Comparison of ENCODE assay signal across 17 cellular contexts in genomic region chrX:10167573-10167972, GRCh38. TPM values are rescaled to one million over a fixed set of nuclear protein-coding genes. Genes with fewer than 3 reads are reported as not detected.
DNase-seq lines count a peak whose midpoint lies in the region; ATAC-seq, FAIRE-seq and TF ChIP-seq lines count a peak whose summit lies in the region.
"Had no signal": no experiment of that assay in that cellular context is flagged by ENCODE, and none has a peak within 500 bp of the region (broad histone marks: within the 10 kb centered on the region; RNA-seq: fewer than 3 reads in every experiment).

No MANE protein-coding gene starts in this region.

- no peak overlapping the region for H3K4me2 ChIP-seq in K562 (ENCODE audit: insufficient read depth, low read length)
- H3K4me2 ChIP-seq: GM23338 had no signal

- no peak for TF ChIP-seq EP300 in K562 (IDR thresholded peaks at IDR 0.05; ENCODE audit: low read length)

- peak overlapping the region; percentile 32; the same call in 1 of the 2 replicates for H2AFZ ChIP-seq in K562 (ENCODE audit: low read depth, low read length)
- H2AFZ ChIP-seq: GM23338 had no signal

- DNase-seq in GM12892 (ENCODE audit: insufficient read length) (no peak), K562 (ENCODE audit: extremely low read depth in 1 of 4, low spot score in 3 of 4) (no peak), activated gamma-delta T cell (lab: John Stamatoyannopoulos, UW) (no peak), D721Med (ENCODE audit: insufficient read length, low spot score) (no peak), NCI-H2227 treated with DMSO at 0.1 percent for 48 hours (lab: John Stamatoyannopoulos, UW) (no peak), left colon (no peak)
- DNase-seq: activated CD8-positive, alpha-beta memory T cell treated with anti-CD3 and anti-CD28 coated beads for 24 hours; activated naive CD8-positive, alpha-beta T cell treated with anti-CD3 and anti-CD28 coated beads for 36 hours; BE2C; NCI-H1694 had no signal

- no peaks in the 10 kb centered on the region; a peak in 1 of 5 replicates for H3K27me3 ChIP-seq in K562 (ENCODE audit: control insufficient read depth in 2 of 2, insufficient read depth in 2 of 2, low read length in 2 of 2)
- H3K27me3 ChIP-seq: BE2C, right atrium auricular region, tibial nerve had no signal

- H3K4me1 ChIP-seq in K562 (replicated peaks in 1 of 2; ENCODE audit: control insufficient read depth in 2 of 2, insufficient read depth in 2 of 2, low read length in 2 of 2) = peaks cover 24 to 39% of the 10 kb centered on the region in 2 experiments
- H3K4me1 ChIP-seq: BE2C, tibial nerve had no signal

- ATAC-seq in GM19452 (IDR thresholded peaks at IDR 0.05; ENCODE audit: unreplicated experiment) = peak; percentile 86
- ATAC-seq in HG03159 (IDR thresholded peaks at IDR 0.05; ENCODE audit: unreplicated experiment) = peak; percentile 64
- ATAC-seq in K562 = no peak
- ATAC-seq in left colon = no peak
- ATAC-seq: GM23338 had no signal

- BruUV-seq in K562 (replicated peaks; lab: Mats Ljungman, UMichigan) = no TSS peak

- no peaks in the 10 kb centered on the region for H3K9me3 ChIP-seq in K562 (replicated peaks; ENCODE audit: control insufficient read depth, insufficient read depth, low read depth, low read length)
- H3K9me3 ChIP-seq: BE2C, right atrium auricular region, tibial nerve had no signal

- H3K79me2 ChIP-seq in K562 (ENCODE audit: control insufficient read depth, insufficient read depth, low read length) = no peaks in the 10 kb centered on the region

- H3K4me3 ChIP-seq in K562 = no peak overlapping the region
- H3K4me3 ChIP-seq: GM23338, right atrium auricular region, tibial nerve had no signal

- in situ Hi-C loops in K562 (cut with MboI) = no loop called here

- CTCF ChIA-PET in K562 (lab: Yijun Ruan, JAX; ENCODE audit: low intra/inter-chr PET ratio) = no interaction called here

- no peak for TF ChIP-seq RAD21 in K562 (CRISPR knock-in tag; conservative IDR thresholded peaks at IDR 0.05 in 1 of 2, IDR thresholded peaks at IDR 0.05 in 1 of 2)

- H3K36me3 ChIP-seq in K562 (ENCODE audit: control insufficient read depth, insufficient read depth, low read length) = no peaks in the 10 kb centered on the region
- H3K36me3 ChIP-seq: BE2C, right atrium auricular region, tibial nerve had no signal

- intact Hi-C loops in K562 (cut with micrococcal nuclease) (no loop called here), left colon (cut with DNase I, micrococcal nuclease) (no loop called here)

- POLR2A ChIA-PET in K562 (lab: Yijun Ruan, JAX) = interaction anchor here (0.9 to 1.4 kb wide), 2 partner anchors 9 to 11 kb away, joined by 3 to 4 read pairs; no protein-coding TSS in a partner anchor

- H4K20me1 ChIP-seq in K562 (replicated peaks; ENCODE audit: control insufficient read depth, insufficient read depth, low read length) = no peaks in the 10 kb centered on the region

- H3K9ac ChIP-seq in K562 (ENCODE audit: insufficient read depth in 1 of 2, low read depth in 2 of 2, low read length in 2 of 2) = no peak overlapping the region

- no peak overlapping the region for H3K27ac ChIP-seq in K562 (ENCODE audit: extremely low read depth, low read depth, low read length)

- FAIRE-seq in GM12892 (lab: Jason Lieb, UNC) = peak; percentile 9
- FAIRE-seq in K562 (lab: Jason Lieb, UNC) = no peak
- FAIRE-seq in D721Med (lab: Jason Lieb, UNC) = no peak
- FAIRE-seq: islet of Langerhans had no signal

- no peak for TF ChIP-seq CTCF in K562 (IDR thresholded peaks at IDR 0.05 in 2 of 3, conservative IDR thresholded peaks at IDR 0.05 in 1 of 3; ENCODE audit: insufficient read depth in 2 of 3, low read depth in 1 of 3, low read length in 3 of 3)
- TF ChIP-seq CTCF in D721Med (IDR thresholded peaks at IDR 0.05; ENCODE audit: insufficient read depth, missing control alignments) = no peak

- H3K9me1 ChIP-seq in K562 (ENCODE audit: control insufficient read depth, insufficient read depth, low read length) = peaks cover 2% of the 10 kb centered on the region

- WGBS in K562 (ENCODE audit: insufficient coverage, low coverage, missing lambda C conversion rate) = 30% methylated on average over 4 of the region's 6 CpGs

- TF ChIP-seq POLR2A in GM12892 (IDR thresholded peaks at IDR 0.05; ENCODE audit: low read depth, low read length) (no peak), K562 (conservative IDR thresholded peaks at IDR 0.05) (no peak)

TF ChIP-seq in K562, 482 proteins besides CTCF, POLR2A, EP300 and RAD21 (continues in another document):
- TF ChIP-seq, protein P1, sequence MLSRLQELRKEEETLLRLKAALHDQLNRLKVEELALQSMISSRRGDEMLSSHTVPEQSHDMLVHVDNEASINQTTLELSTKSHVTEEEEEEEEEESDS (CRISPR knock-in tag; IDR thresholded peaks at IDR 0.05) = no peak
- TF ChIP-seq SNIP1 (IDR thresholded peaks at IDR 0.05; ENCODE audit: low read depth) (no peak), SRF (CRISPR knock-in tag; IDR thresholded peaks at IDR 0.05) (no peak), TCF7 (IDR thresholded peaks at IDR 0.05; ENCODE audit: borderline replicate concordance) (no peak), MTF1 (CRISPR knock-in tag; IDR thresholded peaks at IDR 0.05; ENCODE audit: borderline replicate concordance) (no peak), CHD1 (IDR thresholded peaks at IDR 0.05; ENCODE audit: low read length) (no peak), PURB (CRISPR knock-in tag; IDR thresholded peaks at IDR 0.05; ENCODE audit: low read depth) (no peak), TEAD1 (CRISPR knock-in tag; IDR thresholded peaks at IDR 0.05) (no peak), SMARCA4 (IDR thresholded peaks at IDR 0.05) (no peak), GATAD2B (IDR thresholded peaks at IDR 0.05; ENCODE audit: borderline replicate concordance) (no peak), SIN3A (IDR thresholded peaks at IDR 0.05; ENCODE audit: borderline replicate concordance in 2 of 2, control insufficient read depth in 1 of 2, low read depth in 2 of 2, low read length in 2 of 2) (no peak), RBM34 (IDR thresholded peaks at IDR 0.05; ENCODE audit: borderline replicate concordance, insufficient read depth, low read length) (no peak), HOMEZ (CRISPR knock-in tag; IDR thresholded peaks at IDR 0.05) (no peak)

RNA-seq across cellular contexts. Expression of gene CLCN4, which starts 10.8 kb away (rescaled TPM):
- 0.74 TPM for polyA plus RNA-seq in GM12892 (2012; ENCODE audit: missing spikeins)
- total RNA-seq in K562 (2011; cell fraction: chromatin; rRNA removed; ENCODE audit: low replicate concordance) = 0.28 TPM in 1 of 2 replicates, not detected in the other
- 0.26 and 0.83 TPM in 2 replicates for total RNA-seq in K562 (2011; cell fraction: nucleolus; rRNA removed)
- total RNA-seq in K562 (2011; cell fraction: nucleoplasm; rRNA removed) = 0.23 and 0.37 TPM in 2 replicates
- total RNA-seq in K562 (2014; rRNA removed) (0.05 and 0.12 TPM in 2 replicates), K562 (2014; rRNA removed; fragmentation: Illumina TruSeq; extraction: Trizol) (0.06 and 0.11 TPM in 2 replicates), K562 (2015; rRNA removed; fragmentation: Illumina TruSeq; extraction: Trizol) (0.04 and 0.11 TPM in 2 replicates), K562 (2021) (0.11 TPM in 2 replicates), left colon (1 to 10 TPM in 1 of 2 donors, under 1 TPM in 1; 0.46 to 1.4 TPM)
- polyA plus RNA-seq in K562 (2011; rRNA removed) (0.01 and 0.08 TPM in 2 replicates), K562 (2014; fragmentation: Illumina TruSeq; extraction: Trizol) (0.09 and 0.11 TPM in 2 replicates), K562 (2014; fragmentation: Nextera tagmentation; extraction: Ambion mirVana) (under 1 TPM; 0.03 to 0.24 TPM), K562 (2014; rRNA removed) (0.08 TPM in 1 of 2 replicates, not detected in the other)
- 0.03 and 0.38 TPM in 2 replicates for polyA plus RNA-seq in K562 (2011; cell fraction: cytosol; rRNA removed)
- 0.03 and 0.13 TPM in 2 replicates for polyA plus RNA-seq in K562 (2011; cell fraction: nucleus; rRNA removed)
- polyA plus RNA-seq in K562 (2012) = 0.16 and 0.26 TPM in 2 replicates
- polyA minus RNA-seq in K562 (2011; rRNA and poly(A)+ RNA removed) = 0.12 and 0.46 TPM in 2 replicates
- 0.10 TPM in 1 of 2 replicates, not detected in the other for polyA minus RNA-seq in K562 (2011; cell fraction: cytosol; rRNA and poly(A)+ RNA removed)
- polyA minus RNA-seq in K562 (2011; cell fraction: nucleus; rRNA and poly(A)+ RNA removed) = under 0.01 and 0.11 TPM in 2 replicates
- total RNA-seq: T-helper 1 cell treated with Interleukin-12 subunit alpha and Interleukin-12 subunit beta and Interleukin-4 antibody, amounts not matched to agents 30 ng/mL and 1 ng/mL, for 36 hours had no signal

Comparison
In these comparisons a context has a peak if more than half of its experiments do, and no peak if none do; other contexts are left out.
1. ATAC-seq: peak in GM19452 (single experiment) and HG03159 (single experiment); none in K562 (single experiment) and left colon (single experiment).